Comparison of ENCODE assay signal across 19 cellular contexts in genomic region chr15:58214941-58215340, GRCh38.
DNase-seq lines count a peak whose midpoint lies in the region; ATAC-seq and TF ChIP-seq lines count a peak whose summit lies in the region.
"Had no signal": no experiment of that assay in that cellular context is flagged by ENCODE, and none has a peak within 500 bp of the region (broad histone marks: within the 10 kb centered on the region; RNA-seq: fewer than 3 reads in every experiment).

No MANE protein-coding gene starts in this region.

- peaks cover 2% of the 10 kb centered on the region for H3K27me3 Mint-ChIP-seq in dendritic cell treated with granulocyte-macrophage colony-stimulating factor and Interleukin-4, amounts not matched to agents 40 ng/mL and 50 ng/mL, for 4 days

- H2BK12ac ChIP-seq in mesenchymal stem cell (ENCODE audit: low read length in 2 of 2) (no peak overlapping the region), trophoblast cell (ENCODE audit: low read length) (no peak overlapping the region)

- no peaks in the 10 kb centered on the region for H4K20me1 ChIP-seq in Loucy (ENCODE audit: insufficient read depth, low read length, poor library complexity, severe bottlenecking)
- H4K20me1 ChIP-seq: BLaER1 treated with 17β-estradiol and CSF1 and Interleukin-3, amounts not matched to agents 10 nM and 100 nM had no signal

- H3K9me3 ChIP-seq in Loucy (ENCODE audit: insufficient read depth, low read depth, low read length) (no peaks in the 10 kb centered on the region), mesenchymal stem cell (ENCODE audit: control insufficient read depth, low read length) (peaks cover 7% of the 10 kb centered on the region), trophoblast cell (ENCODE audit: insufficient read depth, low read depth, low read length) (no peaks in the 10 kb centered on the region), spleen (peaks cover 0 to 5% (median 0%) of the 10 kb centered on the region in 8 donors)

- H2BK5ac ChIP-seq in mesenchymal stem cell (ENCODE audit: low read depth, low read length, poor library complexity, severe bottlenecking) (no peak overlapping the region), trophoblast cell (ENCODE audit: low read depth, low read length, poor library complexity) (no peak overlapping the region)

- H3K27ac ChIP-seq in mesenchymal stem cell (ENCODE audit: low read length, poor library complexity, severe bottlenecking) = no peak overlapping the region
- H3K27ac ChIP-seq in trophoblast cell (ENCODE audit: low read depth, low read length) = no peak overlapping the region
- H3K27ac ChIP-seq in spleen = no peak overlapping the region

- no peaks in the 10 kb centered on the region for H3K9me2 ChIP-seq in Loucy (replicated peaks; ENCODE audit: low read depth, low read length)

- H4K91ac ChIP-seq in mesenchymal stem cell (ENCODE audit: low read length) (no peak overlapping the region), trophoblast cell (ENCODE audit: low read depth, low read length) (no peak overlapping the region)

- no peak for TF ChIP-seq POLR2A in spleen (IDR thresholded peaks at IDR 0.05)

- no peaks in the 10 kb centered on the region for H3K36me3 Mint-ChIP-seq in dendritic cell treated with granulocyte-macrophage colony-stimulating factor and Interleukin-4, amounts not matched to agents 40 ng/mL and 50 ng/mL, for 4 days (ENCODE audit: low read depth)
- H3K36me3 Mint-ChIP-seq: CD8-positive, alpha-beta T cell had no signal

- no peak overlapping the region for H3K18ac ChIP-seq in mesenchymal stem cell (ENCODE audit: low read depth in 1 of 2, low read length in 2 of 2)
- H3K18ac ChIP-seq in trophoblast cell (ENCODE audit: low read length) = no peak overlapping the region

- peak overlapping the region; percentile 11 for H3K27ac Mint-ChIP-seq in dendritic cell treated with granulocyte-macrophage colony-stimulating factor and Interleukin-4, amounts not matched to agents 40 ng/mL and 50 ng/mL, for 4 days
- H3K27ac Mint-ChIP-seq: B cell; CD8-positive, alpha-beta T cell; HFFc6 had no signal

- H3K9ac ChIP-seq in Loucy (ENCODE audit: low read depth, low read length, poor library complexity, severe bottlenecking) (no peak overlapping the region), mesenchymal stem cell (ENCODE audit: low read length) (peak overlapping the region; percentile 49), trophoblast cell (ENCODE audit: low read length) (no peak overlapping the region)
- H3K9ac ChIP-seq: BLaER1 treated with 17β-estradiol and CSF1 and Interleukin-3, amounts not matched to agents 10 nM and 100 nM; GM23248 had no signal

- no peaks in the 10 kb centered on the region for H3F3A ChIP-seq in Loucy (ENCODE audit: low read depth)

- 91% methylated on average over 4 of the region's 4 CpGs for WGBS in mesenchymal stem cell
- WGBS in trophoblast cell (ENCODE audit: extremely low coverage, insufficient coverage, insufficient read length) = no CpG with 5 or more reads among the region's 4 CpGs
- WGBS in spleen, 5 donors = 63 to 74% (median 70%) methylated on average over 4 of the region's 4 CpGs

- no peak overlapping the region for H2BK15ac ChIP-seq in mesenchymal stem cell (ENCODE audit: low read depth, poor library complexity, severe bottlenecking)

- H4K8ac ChIP-seq in mesenchymal stem cell (ENCODE audit: low read length) (no peak overlapping the region), trophoblast cell (ENCODE audit: low read depth, low read length) (no peak overlapping the region)

- no peak overlapping the region for H3K23ac ChIP-seq in mesenchymal stem cell (ENCODE audit: low read length in 2 of 2)
- peak overlapping the region; percentile 91 for H3K23ac ChIP-seq in trophoblast cell (ENCODE audit: low read length)

- H4K12ac ChIP-seq in trophoblast cell (ENCODE audit: low read depth, low read length) = no peak overlapping the region

- H3K9me3 Mint-ChIP-seq in dendritic cell treated with granulocyte-macrophage colony-stimulating factor and Interleukin-4, amounts not matched to agents 40 ng/mL and 50 ng/mL, for 4 days = no peaks in the 10 kb centered on the region
- H3K9me3 Mint-ChIP-seq: CD8-positive, alpha-beta T cell; HFFc6 had no signal

- TF ChIP-seq CTCF in Loucy (conservative IDR thresholded peaks at IDR 0.05; ENCODE audit: low read length) (no peak), spleen (IDR thresholded peaks at IDR 0.05 in 8 of 11, conservative IDR thresholded peaks at IDR 0.05 in 3 of 11) (no peak)

- H3K4me1 ChIP-seq in Loucy (ENCODE audit: insufficient read depth, low read length, poor library complexity, severe bottlenecking) = no peaks in the 10 kb centered on the region
- H3K4me1 ChIP-seq in mesenchymal stem cell (ENCODE audit: control insufficient read depth, insufficient read depth, low read depth, low read length) = no peaks in the 10 kb centered on the region
- H3K4me1 ChIP-seq in trophoblast cell (ENCODE audit: control insufficient read depth in 1 of 2, insufficient read depth in 2 of 2, low read length in 2 of 2) = no peaks in the 10 kb centered on the region
- H3K4me1 ChIP-seq in spleen = no peaks in the 10 kb centered on the region

- H2BK120ac ChIP-seq in mesenchymal stem cell (ENCODE audit: low read depth, low read length) (no peak overlapping the region), trophoblast cell (ENCODE audit: insufficient read depth, low read length, poor library complexity) (no peak overlapping the region)

- no peak for DNase-seq in mesenchymal stem cell
- DNase-seq in trophoblast cell = no peak
- DNase-seq in spleen = no peak
- no peak for DNase-seq in NCI-H345 treated with DMSO at 0.1 percent for 48 hours (lab: John Stamatoyannopoulos, UW; ENCODE audit: unreplicated experiment)
- no peak for DNase-seq in NCI-H774 (lab: John Stamatoyannopoulos, UW)
- DNase-seq: Calu3; CD8-positive, alpha-beta T cell; DMS79 treated with DMSO at 0.1 percent for 48 hours; GF-D8; GM23248; H7; HFFc6 had no signal

- H3K4ac ChIP-seq in mesenchymal stem cell (ENCODE audit: low read depth in 1 of 2, low read length in 2 of 2) = no peak overlapping the region
- no peak overlapping the region for H3K4ac ChIP-seq in trophoblast cell (ENCODE audit: low read depth, low read length)

- intact Hi-C loops in dendritic cell treated with granulocyte-macrophage colony-stimulating factor and Interleukin-4, amounts not matched to agents 40 ng/mL and 50 ng/mL, for 4 days (cut with micrococcal nuclease) = no loop called here
- intact Hi-C loops in spleen (cut with DNase I; ENCODE audit: low total_unique reads) = no loop called here

- no peaks in the 10 kb centered on the region for H3K79me1 ChIP-seq in mesenchymal stem cell (replicated peaks; ENCODE audit: low read length, poor library complexity, severe bottlenecking)
- no peaks in the 10 kb centered on the region for H3K79me1 ChIP-seq in trophoblast cell (ENCODE audit: low read length)

- ATAC-seq in HG03457 (IDR thresholded peaks at IDR 0.05; ENCODE audit: unreplicated experiment) = no peak
- ATAC-seq: CD8-positive, alpha-beta T cell; HCT116; HepG2 had no signal

- H3K27me3 ChIP-seq in Loucy (ENCODE audit: insufficient read depth, low read length, poor library complexity, severe bottlenecking) = no peaks in the 10 kb centered on the region
- H3K27me3 ChIP-seq in mesenchymal stem cell (ENCODE audit: control insufficient read depth in 1 of 2, insufficient read depth in 1 of 2, low read length in 2 of 2) = no peaks in the 10 kb centered on the region
- H3K27me3 ChIP-seq in trophoblast cell (ENCODE audit: insufficient read depth, low read length) = no peaks in the 10 kb centered on the region
- H3K27me3 ChIP-seq in spleen (replicated peaks in 1 of 7) = no peaks in the 10 kb centered on the region
- H3K27me3 ChIP-seq: BLaER1 treated with 17β-estradiol and CSF1 and Interleukin-3, amounts not matched to agents 10 nM and 100 nM had no signal

- no peak overlapping the region for H3K4me3 Mint-ChIP-seq in dendritic cell treated with granulocyte-macrophage colony-stimulating factor and Interleukin-4, amounts not matched to agents 40 ng/mL and 50 ng/mL, for 4 days
- H3K4me3 Mint-ChIP-seq: B cell; CD8-positive, alpha-beta T cell; HFFc6 had no signal

- no peak overlapping the region for H3K14ac ChIP-seq in mesenchymal stem cell (ENCODE audit: low read length in 2 of 2)
- no peak overlapping the region for H3K14ac ChIP-seq in trophoblast cell (ENCODE audit: low read length)

- H3K4me2 ChIP-seq in Loucy (ENCODE audit: low read depth, low read length, poor library complexity, severe bottlenecking) = no peak overlapping the region
- H3K4me2 ChIP-seq in mesenchymal stem cell (ENCODE audit: low read length, poor library complexity, severe bottlenecking) = no peak overlapping the region
- no peak overlapping the region for H3K4me2 ChIP-seq in trophoblast cell (ENCODE audit: low read length)

- no peak overlapping the region for H2AK5ac ChIP-seq in mesenchymal stem cell (ENCODE audit: low read length, severe bottlenecking)
- no peak overlapping the region for H2AK5ac ChIP-seq in trophoblast cell (ENCODE audit: low read length)

- H3K79me2 ChIP-seq in Loucy (ENCODE audit: insufficient read depth, low read length) (no peaks in the 10 kb centered on the region), trophoblast cell (ENCODE audit: control insufficient read depth, insufficient read depth, low read length, poor library complexity) (no peaks in the 10 kb centered on the region)

- 0 out of 2 replicates have a peak overlapping the region, but pooled peaks have one; percentile 54 for H2AFZ ChIP-seq in Loucy (ENCODE audit: low read length)
- no peak overlapping the region for H2AFZ ChIP-seq in mesenchymal stem cell (ENCODE audit: low read depth, low read length)
- H2AFZ ChIP-seq in trophoblast cell (ENCODE audit: insufficient read depth, low read length, poor library complexity) = no peak overlapping the region
- H2AFZ ChIP-seq: GM23248 had no signal

- H3K36me3 ChIP-seq in Loucy (ENCODE audit: insufficient read depth, low read length) (no peaks in the 10 kb centered on the region), mesenchymal stem cell (ENCODE audit: control insufficient read depth in 1 of 2, insufficient read depth in 2 of 2, low read depth in 1 of 2, low read length in 2 of 2) (no peaks in the 10 kb centered on the region), trophoblast cell (ENCODE audit: control insufficient read depth in 1 of 2, insufficient read depth in 2 of 2, low read length in 2 of 2) (no peaks in the 10 kb centered on the region), spleen (no peaks in the 10 kb centered on the region)
- H3K36me3 ChIP-seq: BLaER1 treated with 17β-estradiol and CSF1 and Interleukin-3, amounts not matched to agents 10 nM and 100 nM had no signal

- peaks cover 14% of the 10 kb centered on the region for H3K4me1 Mint-ChIP-seq in dendritic cell treated with granulocyte-macrophage colony-stimulating factor and Interleukin-4, amounts not matched to agents 40 ng/mL and 50 ng/mL, for 4 days (ENCODE audit: low read depth)
- H3K4me1 Mint-ChIP-seq: B cell had no signal

- no peak overlapping the region for H3K4me3 ChIP-seq in Loucy (ENCODE audit: low read length, poor library complexity, severe bottlenecking)
- peak overlapping the region in 1 of 2 experiments; percentile 6 for H3K4me3 ChIP-seq in mesenchymal stem cell (ENCODE audit: insufficient read depth in 1 of 2, low read depth in 1 of 2, low read length in 2 of 2)
- H3K4me3 ChIP-seq in trophoblast cell (ENCODE audit: low read depth, low read length) = no peak overlapping the region
- H3K4me3 ChIP-seq in spleen = no peak overlapping the region
- H3K4me3 ChIP-seq: BLaER1 treated with 17β-estradiol and CSF1 and Interleukin-3, amounts not matched to agents 10 nM and 100 nM; GM23248 had no signal
